10 cellular contexts compared by ENCODE assay signal in genomic region chr3:186825294-186825821, GRCh38. TPM values are rescaled to one million over a fixed set of nuclear protein-coding genes. Genes with fewer than 3 reads are reported as not detected.
A peak's percentile ranks its signal among the peaks of the same experiment; 100 is the strongest.
DNase-seq lines count a peak whose midpoint lies in the region; ATAC-seq and TF ChIP-seq lines count a peak whose summit lies in the region.
"Had no signal": no experiment of that assay in that cellular context is flagged by ENCODE, and none has a peak within 500 bp of the region (broad histone marks: within the 10 kb centered on the region; RNA-seq: fewer than 3 reads in every experiment).

No MANE protein-coding gene starts in this region.

- intact Hi-C loops in activated CD4-positive, alpha-beta memory T cell treated with anti-CD3 and anti-CD28 coated beads for 36 hours (cut with micrococcal nuclease), result loop anchor here (10.0 kb wide), 1 partner anchor 581 kb away; no protein-coding TSS in a partner anchor

- H3K27me3 Mint-ChIP-seq in activated CD4-positive, alpha-beta memory T cell treated with anti-CD3 and anti-CD28 coated beads for 36 hours, result peaks cover 28% of the 10 kb centered on the region

- no peak for TF ChIP-seq CTCF in fibroblast of mammary gland (conservative IDR thresholded peaks at IDR 0.05; ENCODE audit: control insufficient read depth, insufficient read depth, low read depth, low read length)

- peak overlapping the region; percentile 83 for H3K4me3 Mint-ChIP-seq in activated CD4-positive, alpha-beta memory T cell treated with anti-CD3 and anti-CD28 coated beads for 36 hours

- CTCF ChIA-PET in activated CD4-positive, alpha-beta memory T cell treated with anti-CD3 and anti-CD28 coated beads for 36 hours (lab: Charles Lee), result interaction anchor here (0.7 to 8.5 kb wide), 3 partner anchors 208 to 340 kb away, joined by 3 to 159 read pairs (median 11); partner anchors contain the start of gene AHSG

- H3K9ac ChIP-seq in rectal smooth muscle tissue (ENCODE audit: low read length), result no peak overlapping the region

- POLR2A ChIA-PET in activated CD4-positive, alpha-beta memory T cell treated with anti-CD3 and anti-CD28 coated beads for 36 hours (lab: Charles Lee), result interaction anchor here (1.0 to 1.4 kb wide), 5 partner anchors 19 to 257 kb away, joined by 3 to 6 read pairs (median 3); partner anchors contain the start of gene EIF4A2

- DNase-seq in HUDEP-2 (lab: John Stamatoyannopoulos, UW; ENCODE audit: unreplicated experiment in 76 of 76) (peak in 67 of 76 experiments; percentile 5 to 75 (median 45)), fibroblast of mammary gland (ENCODE audit: low read depth) (peak; percentile 69), NCI-H510A treated with DMSO at 0.1 percent for 48 hours (lab: John Stamatoyannopoulos, UW) (no peak), NCI-H526 treated with DMSO at 0.1 percent for 48 hours (lab: John Stamatoyannopoulos, UW) (no peak), NCI-H1092 (lab: John Stamatoyannopoulos, UW) (no peak)
- DNase-seq in activated CD4-positive, alpha-beta memory T cell treated with anti-CD3 and anti-CD28 coated beads for 36 hours, result peak; percentile 68

- peak overlapping the region; percentile 4 for H3K4me3 ChIP-seq in fibroblast of mammary gland (ENCODE audit: control insufficient read depth, low read depth, low read length)
- H3K4me3 ChIP-seq in rectal smooth muscle tissue (ENCODE audit: low read length), result peak overlapping the region; percentile 3
- H3K4me3 ChIP-seq: ovary, Peyer's patch had no signal

- peaks cover 28% of the 10 kb centered on the region for H3K27me3 ChIP-seq in rectal smooth muscle tissue (ENCODE audit: control insufficient read depth, insufficient read depth, low read length)
- H3K27me3 ChIP-seq: ovary had no signal

- H3K4me1 ChIP-seq in rectal smooth muscle tissue (ENCODE audit: control insufficient read depth, insufficient read depth, low read length), result no peaks in the 10 kb centered on the region

- H3K36me3 Mint-ChIP-seq in activated CD4-positive, alpha-beta memory T cell treated with anti-CD3 and anti-CD28 coated beads for 36 hours, result no peaks in the 10 kb centered on the region

- no peaks in the 10 kb centered on the region for H3K9me3 Mint-ChIP-seq in activated CD4-positive, alpha-beta memory T cell treated with anti-CD3 and anti-CD28 coated beads for 36 hours

- no peak overlapping the region for H3K27ac Mint-ChIP-seq in activated CD4-positive, alpha-beta memory T cell treated with anti-CD3 and anti-CD28 coated beads for 36 hours

- no peaks in the 10 kb centered on the region for H3K36me3 ChIP-seq in rectal smooth muscle tissue (ENCODE audit: control insufficient read depth, insufficient read depth, low read length)
- H3K36me3 ChIP-seq: ovary, Peyer's patch had no signal

- H3K4me1 Mint-ChIP-seq in activated CD4-positive, alpha-beta memory T cell treated with anti-CD3 and anti-CD28 coated beads for 36 hours (ENCODE audit: low read depth), result peaks cover 28% of the 10 kb centered on the region

- no peak for ATAC-seq in HG03439 (IDR thresholded peaks at IDR 0.05; ENCODE audit: unreplicated experiment)

- H3K27ac ChIP-seq in rectal smooth muscle tissue (ENCODE audit: low read depth, low read length), result no peak overlapping the region
- H3K27ac ChIP-seq: ovary, Peyer's patch had no signal

RNA-seq across cellular contexts. Expression of gene ADIPOQ, which starts 17.2 kb away (rescaled TPM):
- not detected for total RNA-seq in activated CD4-positive, alpha-beta memory T cell treated with anti-CD3 and anti-CD28 coated beads for 36 hours

RNA-seq across cellular contexts. Expression of gene RFC4, which starts 19.1 kb away (rescaled TPM):
- 100 to 1,000 TPM; 118 to 127 TPM for total RNA-seq in activated CD4-positive, alpha-beta memory T cell treated with anti-CD3 and anti-CD28 coated beads for 36 hours

RNA-seq across cellular contexts. Expression of gene EIF4A2, which starts 42.0 kb away (rescaled TPM):
- 100 to 1,000 TPM; 390 to 393 TPM for total RNA-seq in activated CD4-positive, alpha-beta memory T cell treated with anti-CD3 and anti-CD28 coated beads for 36 hours

Comparison
In these comparisons a context has a peak if more than half of its experiments do, and no peak if none do; other contexts are left out.
1. DNase-seq: peak in HUDEP-2 (67 of 76), activated CD4-positive, alpha-beta memory T cell treated with anti-CD3 and anti-CD28 coated beads for 36 hours (single experiment) and fibroblast of mammary gland (single experiment); none in NCI-H510A treated with DMSO at 0.1 percent for 48 hours (single experiment), NCI-H526 treated with DMSO at 0.1 percent for 48 hours (single experiment) and NCI-H1092 (single experiment).